Comparison of ENCODE assay signal across 1 cellular context in genomic region chr22:21591695-21592094, GRCh38.
TF ChIP-seq lines count a peak whose summit lies in the region.

No MANE protein-coding gene starts in this region.

TF ChIP-seq in SK-N-SH, 30 proteins besides CTCF, POLR2A, EP300 and RAD21 (continued from another document):
- TF ChIP-seq USF1 (IDR thresholded peaks at IDR 0.05; ENCODE audit: borderline replicate concordance, low read depth) (no peak), RFX5 (IDR thresholded peaks at IDR 0.05; ENCODE audit: low read length) (no peak), USF2 (IDR thresholded peaks at IDR 0.05; ENCODE audit: borderline replicate concordance, low read depth, low read length) (no peak)
